1 cellular context compared by ENCODE assay signal in the genomic region with DNA sequence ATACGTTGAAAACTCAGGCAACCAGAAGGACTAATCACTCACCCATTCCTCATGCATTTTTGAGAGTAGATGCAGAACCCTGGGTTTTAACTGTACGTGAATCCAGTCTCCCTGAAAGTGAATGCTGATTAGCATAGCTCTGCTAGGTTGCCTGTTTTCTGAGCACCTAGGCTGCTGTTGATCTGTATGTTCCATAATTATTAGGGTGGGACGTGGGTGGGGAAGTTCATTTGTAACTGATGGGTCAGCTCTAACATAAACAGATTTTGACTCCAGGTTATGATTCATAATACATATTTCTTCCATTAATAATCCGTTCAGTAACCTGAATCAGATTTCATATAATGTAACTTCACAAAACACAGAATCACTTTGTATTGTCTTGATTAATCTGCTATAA.
TF ChIP-seq lines count a peak whose summit lies in the region.

No MANE protein-coding gene starts in this region.

TF ChIP-seq in IMR-90, 13 proteins besides CTCF, POLR2A, EP300 and RAD21:
- TF ChIP-seq MXI1 (IDR thresholded peaks at IDR 0.05; ENCODE audit: borderline replicate concordance, low read depth, low read length) (no peak), RFX5 (IDR thresholded peaks at IDR 0.05; ENCODE audit: low read depth, low read length) (no peak), CEBPB (IDR thresholded peaks at IDR 0.05; ENCODE audit: low read depth, low read length) (no peak), NFE2L2 (IDR thresholded peaks at IDR 0.05; ENCODE audit: low read depth, low read length) (no peak), BHLHE40 (IDR thresholded peaks at IDR 0.05; ENCODE audit: low read depth, low read length) (no peak), SMC3 (IDR thresholded peaks at IDR 0.05; ENCODE audit: low read depth, low read length) (no peak), FOS (IDR thresholded peaks at IDR 0.05; ENCODE audit: low read depth, low read length) (no peak), USF2 (IDR thresholded peaks at IDR 0.05; ENCODE audit: low read depth, low read length) (no peak), RCOR1 (IDR thresholded peaks at IDR 0.05; ENCODE audit: insufficient replicate concordance, low read length) (no peak), MAZ (IDR thresholded peaks at IDR 0.05; ENCODE audit: borderline replicate concordance, low read depth, low read length) (no peak), MAFK (IDR thresholded peaks at IDR 0.05; ENCODE audit: low read depth, low read length) (no peak), CHD1 (IDR thresholded peaks at IDR 0.05; ENCODE audit: low read depth, low read length) (no peak)
- TF ChIP-seq, protein P1, sequence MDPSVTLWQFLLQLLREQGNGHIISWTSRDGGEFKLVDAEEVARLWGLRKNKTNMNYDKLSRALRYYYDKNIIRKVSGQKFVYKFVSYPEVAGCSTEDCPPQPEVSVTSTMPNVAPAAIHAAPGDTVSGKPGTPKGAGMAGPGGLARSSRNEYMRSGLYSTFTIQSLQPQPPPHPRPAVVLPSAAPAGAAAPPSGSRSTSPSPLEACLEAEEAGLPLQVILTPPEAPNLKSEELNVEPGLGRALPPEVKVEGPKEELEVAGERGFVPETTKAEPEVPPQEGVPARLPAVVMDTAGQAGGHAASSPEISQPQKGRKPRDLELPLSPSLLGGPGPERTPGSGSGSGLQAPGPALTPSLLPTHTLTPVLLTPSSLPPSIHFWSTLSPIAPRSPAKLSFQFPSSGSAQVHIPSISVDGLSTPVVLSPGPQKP (IDR thresholded peaks at IDR 0.05; ENCODE audit: borderline replicate concordance, low read depth, low read length): no peak
